ENCODE assay signal across 9 cellular contexts in the genomic region with DNA sequence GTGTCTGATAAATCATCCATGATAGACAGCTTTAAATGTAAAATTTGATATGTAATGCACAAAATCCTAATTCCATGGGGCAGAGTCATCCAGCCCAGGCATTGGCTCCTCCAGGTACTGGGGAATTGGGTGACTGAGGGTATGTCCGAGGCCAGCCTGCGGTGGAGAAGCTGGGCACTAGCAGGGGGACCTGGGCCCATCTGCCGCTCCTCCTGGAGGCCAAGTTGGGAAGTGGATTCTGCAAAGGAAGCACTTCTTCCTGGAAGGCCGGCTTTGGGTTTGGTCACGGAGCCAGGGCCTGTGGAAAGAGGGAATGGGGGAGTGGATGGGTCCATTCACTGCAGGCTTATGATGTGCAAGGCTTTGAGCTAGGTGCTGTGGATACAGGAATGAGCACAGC.
DNase-seq lines count a peak whose midpoint lies in the region; ATAC-seq and TF ChIP-seq lines count a peak whose summit lies in the region.
"Had no signal": no experiment of that assay in that cellular context is flagged by ENCODE, and none has a peak within 500 bp of the region (broad histone marks: within the 10 kb centered on the region; RNA-seq: fewer than 3 reads in every experiment).

No MANE protein-coding gene starts in this region.

- H3K27ac ChIP-seq in DND-41 (ENCODE audit: low read length) (no peak overlapping the region), IMR-90 (ENCODE audit: insufficient read depth, low read length) (no peak overlapping the region), neural cell (ENCODE audit: low read length) (no peak overlapping the region)
- H3K27ac ChIP-seq: upper lobe of left lung had no signal

- no peak overlapping the region for H3K14ac ChIP-seq in IMR-90 (replicated peaks; ENCODE audit: low read depth, low read length)

- no peak overlapping the region for H3K23ac ChIP-seq in IMR-90 (ENCODE audit: low read depth, low read length)

- H3K79me1 ChIP-seq in IMR-90 (ENCODE audit: low read depth in 1 of 2, low read length in 2 of 2), result no peaks in the 10 kb centered on the region

- H4K91ac ChIP-seq in IMR-90 (ENCODE audit: insufficient read depth, low read depth, low read length), result no peak overlapping the region

- H3K9me3 ChIP-seq in DND-41 (ENCODE audit: insufficient read depth, low read length, severe bottlenecking), result no peaks in the 10 kb centered on the region
- H3K9me3 ChIP-seq in IMR-90 (ENCODE audit: control insufficient read depth, insufficient read depth, low read length), result no peaks in the 10 kb centered on the region
- peaks cover 12% of the 10 kb centered on the region for H3K9me3 ChIP-seq in neural cell (ENCODE audit: low read length)
- H3K9me3 ChIP-seq: upper lobe of left lung had no signal

- H2BK20ac ChIP-seq in IMR-90 (ENCODE audit: low read depth, low read length), result no peak overlapping the region

- in situ Hi-C loops in IMR-90 (cut with MboI; ENCODE audit: low sequenced_read_pairs), result no loop called here

- BruUV-seq in IMR-90 (replicated peaks; lab: Mats Ljungman, UMichigan), result no TSS peak

- no peak overlapping the region for H3K9ac ChIP-seq in DND-41 (ENCODE audit: low read depth, low read length)
- no peak overlapping the region for H3K9ac ChIP-seq in IMR-90 (ENCODE audit: low read depth, low read length)
- no peak overlapping the region for H3K9ac ChIP-seq in neural cell (ENCODE audit: low read length)

- H3K9me1 ChIP-seq in IMR-90 (ENCODE audit: insufficient read depth, low read length), result no peaks in the 10 kb centered on the region

- peak; percentile 24 for TF ChIP-seq CTCF in DND-41 (IDR thresholded peaks at IDR 0.05; ENCODE audit: borderline replicate concordance, extremely low read depth, low read length, poor library complexity, severe bottlenecking)
- no peak for TF ChIP-seq CTCF in IMR-90 (conservative IDR thresholded peaks at IDR 0.05; ENCODE audit: low read depth, low read length)
- TF ChIP-seq CTCF in neural cell (IDR thresholded peaks at IDR 0.05; ENCODE audit: poor library complexity, severe bottlenecking), result peak; percentile 48

- POLR2A ChIA-PET in IMR-90 (lab: Charles Lee; ENCODE audit: unreplicated experiment), result no interaction called here

- H3K9me2 ChIP-seq in neural cell (ENCODE audit: insufficient read depth, low read length), result no peaks in the 10 kb centered on the region

- H3F3A ChIP-seq in neural cell (ENCODE audit: insufficient read depth, low read length, poor library complexity, severe bottlenecking), result peaks cover 7% of the 10 kb centered on the region

- no peak overlapping the region for H3K4me3 ChIP-seq in DND-41 (ENCODE audit: low read depth in 1 of 2, low read length in 2 of 2)
- no peak overlapping the region for H3K4me3 ChIP-seq in IMR-90 (ENCODE audit: insufficient read depth, low read depth, low read length)
- H3K4me3 ChIP-seq in neural cell (ENCODE audit: low read length), result no peak overlapping the region
- H3K4me3 ChIP-seq: upper lobe of left lung had no signal

- 61% methylated on average over 5 of the region's 5 CpGs; no CpG with 5 or more reads in 1 of the 2 experiments for WGBS in IMR-90 (ENCODE audit: extremely low coverage in 2 of 2, insufficient read length in 1 of 2), 2 experiments

- H2AFZ ChIP-seq in DND-41 (ENCODE audit: low read depth, low read length) (no peak overlapping the region), IMR-90 (replicated peaks; ENCODE audit: low read length, poor library complexity) (peak overlapping the region; percentile 27), neural cell (ENCODE audit: low read depth, low read length) (no peak overlapping the region)

- intact Hi-C loops in IMR-90 (cut with micrococcal nuclease), result no loop called here

- H3K27me3 ChIP-seq in DND-41 (ENCODE audit: insufficient read depth, low read length, poor library complexity), result no peaks in the 10 kb centered on the region
- H3K27me3 ChIP-seq in IMR-90 (ENCODE audit: control insufficient read depth, insufficient read depth, low read length), result peaks cover 2% of the 10 kb centered on the region; the same call in 1 of the 2 replicates
- no peaks in the 10 kb centered on the region for H3K27me3 ChIP-seq in neural cell (ENCODE audit: insufficient read depth, low read depth, low read length)
- H3K27me3 ChIP-seq: upper lobe of left lung had no signal

- H4K8ac ChIP-seq in IMR-90 (ENCODE audit: low read depth in 2 of 2, low read length in 2 of 2), result no peak overlapping the region

- DNase-seq in DND-41, result no peak
- DNase-seq in IMR-90, result no peak
- peak; percentile 66 for DNase-seq in cerebellar cortex (ENCODE audit: low spot score)
- DNase-seq in SK-N-DZ (ENCODE audit: low spot score), result no peak
- DNase-seq: NCI-H1105 had no signal

- no peak for TF ChIP-seq RAD21 in IMR-90 (IDR thresholded peaks at IDR 0.05; ENCODE audit: low read length)
- no peak for TF ChIP-seq RAD21 in neural cell (conservative IDR thresholded peaks at IDR 0.05)

- H3K36me3 ChIP-seq in DND-41 (ENCODE audit: insufficient read depth, low read length) (peaks cover 36% of the 10 kb centered on the region), IMR-90 (ENCODE audit: control insufficient read depth, insufficient read depth, low read length) (no peaks in the 10 kb centered on the region), neural cell (ENCODE audit: insufficient read depth, low read length) (peaks cover 10% of the 10 kb centered on the region)
- H3K36me3 ChIP-seq: upper lobe of left lung had no signal

- CTCF ChIA-PET in IMR-90 (lab: Yijun Ruan, JAX), result interaction anchor here (1.4 kb wide), 1 partner anchor 17 kb away, joined by 3 read pairs; no protein-coding TSS in a partner anchor

- H3K79me2 ChIP-seq in DND-41 (ENCODE audit: insufficient read depth, low read length) (no peaks in the 10 kb centered on the region), neural cell (replicated peaks; ENCODE audit: insufficient read depth, low read length) (no peaks in the 10 kb centered on the region)

- H3K56ac ChIP-seq in IMR-90 (ENCODE audit: extremely low read depth, insufficient read depth, low read length), result no peak overlapping the region

- no peaks in the 10 kb centered on the region for H4K20me1 ChIP-seq in DND-41 (ENCODE audit: insufficient read depth, low read length)
- H4K20me1 ChIP-seq in IMR-90 (ENCODE audit: insufficient read depth, low read length), result no peaks in the 10 kb centered on the region
- no peaks in the 10 kb centered on the region for H4K20me1 ChIP-seq in neural cell (ENCODE audit: insufficient read depth)

- TF ChIP-seq EP300 in neural cell (conservative IDR thresholded peaks at IDR 0.05; ENCODE audit: poor library complexity, severe bottlenecking), result no peak

- H2BK15ac ChIP-seq in IMR-90 (ENCODE audit: low read depth, low read length), result no peak overlapping the region

- ATAC-seq in DND-41 (ENCODE audit: insufficient read depth, low read depth), result no peak
- no peak for ATAC-seq in IMR-90 (ENCODE audit: low read depth)
- ATAC-seq in GM18861 (IDR thresholded peaks at IDR 0.05; ENCODE audit: unreplicated experiment), result no peak
- no peak for ATAC-seq in GM18517 (IDR thresholded peaks at IDR 0.05; ENCODE audit: unreplicated experiment)

- no peak overlapping the region for H4K5ac ChIP-seq in IMR-90 (ENCODE audit: low read depth, low read length)

- H3K18ac ChIP-seq in IMR-90 (ENCODE audit: low read depth, low read length), result no peak overlapping the region

- H3K4me2 ChIP-seq in DND-41 (ENCODE audit: insufficient read depth, low read length) (no peak overlapping the region), IMR-90 (ENCODE audit: low read depth, low read length) (no peak overlapping the region), neural cell (ENCODE audit: low read length) (no peak overlapping the region)

- dilution Hi-C loops in IMR-90 (cut with HindIII; ENCODE audit: low sequenced_read_pairs, unreplicated experiment), result no loop called here

- H2AK9ac ChIP-seq in IMR-90 (replicated peaks; ENCODE audit: low read depth, low read length, poor library complexity), result no peak overlapping the region

- no peak overlapping the region for H2AK5ac ChIP-seq in IMR-90 (ENCODE audit: low read depth, low read length)

- no peak overlapping the region for H2BK120ac ChIP-seq in IMR-90 (ENCODE audit: low read depth, low read length)

- H3K4me1 ChIP-seq in DND-41 (ENCODE audit: insufficient read depth, low read length) (peaks cover 12% of the 10 kb centered on the region; the same call in 1 of the 2 replicates), IMR-90 (ENCODE audit: control insufficient read depth, insufficient read depth, low read length) (no peaks in the 10 kb centered on the region)
- H3K4me1 ChIP-seq: upper lobe of left lung had no signal

- H3K4ac ChIP-seq in IMR-90 (ENCODE audit: low read depth, low read length), result no peak overlapping the region

- H2BK5ac ChIP-seq in IMR-90 (ENCODE audit: low read depth, low read length, poor library complexity, severe bottlenecking), result no peak overlapping the region

- TF ChIP-seq POLR2A in IMR-90 (IDR thresholded peaks at IDR 0.05; ENCODE audit: low read depth, low read length), result no peak

TF ChIP-seq in IMR-90, 13 proteins besides CTCF, POLR2A, EP300 and RAD21 (continues in another document):
- TF ChIP-seq MAFK (IDR thresholded peaks at IDR 0.05; ENCODE audit: low read depth, low read length), result no peak
- TF ChIP-seq, protein P1, sequence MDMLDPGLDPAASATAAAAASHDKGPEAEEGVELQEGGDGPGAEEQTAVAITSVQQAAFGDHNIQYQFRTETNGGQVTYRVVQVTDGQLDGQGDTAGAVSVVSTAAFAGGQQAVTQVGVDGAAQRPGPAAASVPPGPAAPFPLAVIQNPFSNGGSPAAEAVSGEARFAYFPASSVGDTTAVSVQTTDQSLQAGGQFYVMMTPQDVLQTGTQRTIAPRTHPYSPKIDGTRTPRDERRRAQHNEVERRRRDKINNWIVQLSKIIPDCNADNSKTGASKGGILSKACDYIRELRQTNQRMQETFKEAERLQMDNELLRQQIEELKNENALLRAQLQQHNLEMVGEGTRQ (IDR thresholded peaks at IDR 0.05; ENCODE audit: low read depth, low read length), result no peak
- TF ChIP-seq CEBPB (IDR thresholded peaks at IDR 0.05; ENCODE audit: low read depth, low read length), result no peak
- TF ChIP-seq NFE2L2 (IDR thresholded peaks at IDR 0.05; ENCODE audit: low read depth, low read length), result no peak
- TF ChIP-seq CHD1 (IDR thresholded peaks at IDR 0.05; ENCODE audit: low read depth, low read length), result no peak

TF ChIP-seq in neural cell, 6 proteins besides CTCF, POLR2A, EP300 and RAD21 (continues in another document):
- TF ChIP-seq EZH2 (IDR thresholded peaks at IDR 0.05; ENCODE audit: borderline replicate concordance, insufficient read depth, low read length, poor library complexity, severe bottlenecking) (no peak), TAF1 (IDR thresholded peaks at IDR 0.05; ENCODE audit: low read depth) (no peak)
